Comparison of ENCODE assay signal across 1 cellular context in the genomic region with DNA sequence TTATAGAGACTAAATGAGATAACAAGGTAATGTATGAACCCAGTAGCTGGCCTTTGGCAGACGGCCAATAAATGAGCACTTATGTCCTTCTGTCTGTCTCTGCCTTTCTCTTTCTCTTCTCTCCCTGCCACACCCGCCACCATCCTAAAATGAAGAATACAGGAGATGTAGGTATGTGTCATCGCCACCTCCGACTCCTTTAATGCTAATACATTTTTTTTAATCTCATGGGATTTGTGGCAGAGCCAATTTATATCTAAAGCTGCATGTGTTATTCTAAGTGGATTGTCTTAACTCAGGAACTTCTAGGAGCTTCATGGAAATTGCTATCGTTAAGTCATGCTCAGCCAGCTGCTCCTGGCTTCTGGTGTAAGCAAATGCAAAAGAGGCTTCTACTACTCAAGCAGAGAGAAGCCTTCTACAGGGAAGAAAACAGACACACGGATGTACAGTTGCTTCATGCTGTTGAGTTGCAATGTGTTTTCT.
A peak's percentile ranks its signal among the peaks of the same experiment; 100 is the strongest.
TF ChIP-seq lines count a peak whose summit lies in the region.

No MANE protein-coding gene starts in this region.

TF ChIP-seq in GM12878, 131 proteins besides CTCF, POLR2A, EP300 and RAD21:
- no peak for TF ChIP-seq KDM1A (IDR thresholded peaks at IDR 0.05; ENCODE audit: borderline replicate concordance)
- peak; percentile 21 for TF ChIP-seq MEF2B (IDR thresholded peaks at IDR 0.05; ENCODE audit: partially characterized antibody, poor library complexity, severe bottlenecking)
TF ChIP-seq in GM12878: peak in this region for 1.
